In genomic region chr1:67771152-67771551, GRCh38 we compare ENCODE assay signal across 9 cellular contexts.
DNase-seq lines count a peak whose midpoint lies in the region; ATAC-seq and TF ChIP-seq lines count a peak whose summit lies in the region.
"Had no signal": no experiment of that assay in that cellular context is flagged by ENCODE, and none has a peak within 500 bp of the region (broad histone marks: within the 10 kb centered on the region; RNA-seq: fewer than 3 reads in every experiment).

No MANE protein-coding gene starts in this region.

- H3K36me3 ChIP-seq in PC-9 (ENCODE audit: low read depth): 0 out of 2 replicates have a peak, but pooled peaks cover 3% of the 10 kb centered on the region

- peak in 1 of 2 experiments; percentile 76 for DNase-seq in PC-9
- peak; percentile 9 to 25 for DNase-seq in erythroblast (lab: John Stamatoyannopoulos, UW)
- DNase-seq in skeletal muscle cell (ENCODE audit: low read depth): peak; percentile 35
- no peak for DNase-seq in Ammon's horn (ENCODE audit: low spot score)
- DNase-seq in NCI-H524 (lab: John Stamatoyannopoulos, UW): no peak
- no peak for DNase-seq in foreskin melanocyte
- DNase-seq: activated CD8-positive, alpha-beta memory T cell treated with anti-CD3 and anti-CD28 coated beads for 24 hours; NCI-H1092 had no signal

- CTCF ChIA-PET in PC-9 (lab: Charles Lee): no interaction called here

- no peak overlapping the region for H3K27ac ChIP-seq in PC-9

- no peak overlapping the region for H3K4me2 ChIP-seq in PC-9

- H3K79me2 ChIP-seq in PC-9 (ENCODE audit: low read depth): no peaks in the 10 kb centered on the region

- no TSS peak for BruUV-seq in PC-9 (replicated peaks; lab: Mats Ljungman, UMichigan)

- no peaks in the 10 kb centered on the region for H4K20me1 ChIP-seq in PC-9 (ENCODE audit: insufficient read depth)

- peak; percentile 65 for ATAC-seq in GM18867 (IDR thresholded peaks at IDR 0.05; ENCODE audit: unreplicated experiment)

- H3F3A ChIP-seq in PC-9 (ENCODE audit: insufficient read depth, low read depth): 0 out of 2 replicates have a peak, but pooled peaks cover 4% of the 10 kb centered on the region

- intact Hi-C loops in PC-9 (cut with micrococcal nuclease; ENCODE audit: unreplicated experiment): no loop called here

- H3K27me3 ChIP-seq in PC-9 (ENCODE audit: insufficient read depth, low read depth): no peaks in the 10 kb centered on the region

- TF ChIP-seq CTCF in PC-9 (conservative IDR thresholded peaks at IDR 0.05): peak; percentile 42; the same call in 1 of the 2 replicates

- H3K9me2 ChIP-seq in PC-9 (ENCODE audit: insufficient read depth): no peaks in the 10 kb centered on the region

- H3K4me1 ChIP-seq in PC-9 (replicated peaks; ENCODE audit: insufficient read depth): no peaks in the 10 kb centered on the region

- H2AFZ ChIP-seq in PC-9: no peak overlapping the region

- POLR2A ChIA-PET in PC-9 (lab: Charles Lee; ENCODE audit: unreplicated experiment): no interaction called here

- TF ChIP-seq POLR2A in erythroblast (IDR thresholded peaks at IDR 0.05; ENCODE audit: low read length): no peak

- H3K4me3 ChIP-seq in PC-9 (no peak overlapping the region), skeletal muscle cell (ENCODE audit: low read depth, low read length) (no peak overlapping the region)

- H3K9me3 ChIP-seq in PC-9 (ENCODE audit: insufficient read depth, low read depth): no peaks in the 10 kb centered on the region

Comparison
In these comparisons a context has a peak if more than half of its experiments do, and no peak if none do; other contexts are left out.
1. DNase-seq: peak in erythroblast (2 of 2) and skeletal muscle cell (single experiment); none in Ammon's horn (single experiment), NCI-H524 (0 of 2) and foreskin melanocyte (single experiment).